ENCODE assay signal across 8 cellular contexts in genomic region chr12:104682790-104683279, GRCh38.
DNase-seq lines count a peak whose midpoint lies in the region; ATAC-seq and TF ChIP-seq lines count a peak whose summit lies in the region.

No MANE protein-coding gene starts in this region.

- H3K9me3 ChIP-seq in heart right ventricle (no peaks in the 10 kb centered on the region), PC-3 (ENCODE audit: low read length) (no peaks in the 10 kb centered on the region)

- H3K9ac ChIP-seq in PC-3 (ENCODE audit: low read length): no peak overlapping the region

- H3K79me2 ChIP-seq in PC-3 (ENCODE audit: low read length): no peaks in the 10 kb centered on the region; the same call in 1 of the 2 replicates

- no peaks in the 10 kb centered on the region for H3F3A ChIP-seq in PC-3 (ENCODE audit: low read length, unreplicated experiment)

- peak; percentile 63 for ATAC-seq in HG02885 (IDR thresholded peaks at IDR 0.05; ENCODE audit: poor library complexity, unreplicated experiment)
- ATAC-seq in heart right ventricle: peak in 6 of 8 donors; percentile 19 to 55 (median 42)
- peak; percentile 77 for ATAC-seq in stimulated activated naive CD8-positive, alpha-beta T cell treated with anti-CD3 and anti-CD28 coated beads, Interleukin-15, Interleukin-2, amounts not matched to agents 100 U/mL and 50 U/mL, for 24 hours
- no peak for ATAC-seq in PC-3

- peaks cover 0 to 81% (median 21%) of the 10 kb centered on the region in 9 donors for H3K4me1 ChIP-seq in heart right ventricle
- peaks cover 18% of the 10 kb centered on the region for H3K4me1 ChIP-seq in PC-3 (ENCODE audit: insufficient read depth, low read length)

- H3K9me2 ChIP-seq in PC-3 (replicated peaks; ENCODE audit: low read length): no peaks in the 10 kb centered on the region

- H3K4me3 ChIP-seq in heart right ventricle (peak overlapping the region in 1 of 10 donors; percentile 12), PC-3 (ENCODE audit: low read length) (no peak overlapping the region), lower leg skin (ENCODE audit: low read depth, poor library complexity, severe bottlenecking) (no peak overlapping the region)

- intact Hi-C loops in heart right ventricle (cut with DNase I): loop anchor here in 2 of 10 donors (10.0 kb wide), 2 partner anchors 112 to 172 kb away; no protein-coding TSS in a partner anchor
- intact Hi-C loops in PC-3 (cut with micrococcal nuclease): loop anchor here (5.0 kb wide), 1 partner anchor 194 kb away; no protein-coding TSS in a partner anchor
- intact Hi-C loops in lower leg skin (cut with DNase I; ENCODE audit: low total_unique reads): no loop called here

- no TSS peak for BruUV-seq in PC-3 (replicated peaks; lab: Mats Ljungman, UMichigan)

- CTCF ChIA-PET in PC-3 (lab: Charles Lee): no interaction called here

- TF ChIP-seq CTCF in heart right ventricle (IDR thresholded peaks at IDR 0.05) (no peak), PC-3 (conservative IDR thresholded peaks at IDR 0.05; ENCODE audit: low read depth, low read length) (no peak), lower leg skin (IDR thresholded peaks at IDR 0.05) (no peak)

- DNase-seq in GDM1 (lab: John Stamatoyannopoulos, UW) (peak; percentile 62), heart right ventricle (no peak), PC-3 (no peak), NCI-H226 (no peak), lower leg skin (ENCODE audit: low spot score in 2 of 2) (no peak)
- peak; percentile 14 to 48 (median 20) for DNase-seq in activated CD4-positive, CD25-positive, alpha-beta regulatory T cell (lab: John Stamatoyannopoulos, UW)
- peak; percentile 81 for DNase-seq in stimulated activated naive CD8-positive, alpha-beta T cell treated with anti-CD3 and anti-CD28 coated beads, Interleukin-15, Interleukin-2, amounts not matched to agents 100 U/mL and 50 U/mL, for 24 hours

- no peaks in the 10 kb centered on the region for H4K20me1 ChIP-seq in PC-3 (ENCODE audit: low read length)

- H3K27me3 ChIP-seq in heart right ventricle (no peaks in the 10 kb centered on the region), PC-3 (ENCODE audit: low read length) (no peaks in the 10 kb centered on the region)

- H3K36me3 ChIP-seq in heart right ventricle: no peaks in the 10 kb centered on the region
- H3K36me3 ChIP-seq in PC-3 (ENCODE audit: low read depth, low read length): no peaks in the 10 kb centered on the region

- H3K27ac ChIP-seq in heart right ventricle (peak overlapping the region in 5 of 10 donors; percentile 9 to 73 (median 24)), PC-3 (ENCODE audit: low read length) (no peak overlapping the region)

- TF ChIP-seq POLR2A in lower leg skin (IDR thresholded peaks at IDR 0.05): no peak

- WGBS in heart right ventricle, 2 donors: 79 to 89% methylated on average over 7 of the region's 7 CpGs
- 78 to 81% methylated on average over 7 of the region's 7 CpGs for WGBS in lower leg skin, 2 donors

- POLR2A ChIA-PET in PC-3 (lab: Charles Lee; ENCODE audit: unreplicated experiment): no interaction called here

- H2AFZ ChIP-seq in PC-3 (ENCODE audit: low read length): no peak overlapping the region

- H3K4me2 ChIP-seq in PC-3 (ENCODE audit: low read length): no peak overlapping the region

Comparison
In these comparisons a context has a peak if more than half of its experiments do, and no peak if none do; other contexts are left out.
1. DNase-seq: peak in GDM1 (single experiment), activated CD4-positive, CD25-positive, alpha-beta regulatory T cell (4 of 4) and stimulated activated naive CD8-positive, alpha-beta T cell treated with anti-CD3 and anti-CD28 coated beads, Interleukin-15, Interleukin-2, amounts not matched to agents 100 U/mL and 50 U/mL, for 24 hours (single experiment); none in heart right ventricle (0 of 2), PC-3 (single experiment), NCI-H226 (single experiment) and lower leg skin (0 of 2).